16 cellular contexts compared by ENCODE assay signal in genomic region chr17:57363580-57363979, GRCh38.
"Had no signal": no experiment of that assay in that cellular context is flagged by ENCODE, and none has a peak within 500 bp of the region (broad histone marks: within the 10 kb centered on the region; RNA-seq: fewer than 3 reads in every experiment).

No MANE protein-coding gene starts in this region.

- DNase-seq: activated CD8-positive, alpha-beta memory T cell treated with anti-CD3 and anti-CD28 coated beads, Interleukin-2, amount 50 U/mL, for 48 hours; activated naive CD4-positive, alpha-beta T cell treated with Interleukin-2 at 50 U/mL for 16 hours; activated naive CD8-positive, alpha-beta T cell treated with anti-CD3 and anti-CD28 coated beads for 36 hours; activated T-cell treated with anti-CD3 and anti-CD28 coated beads, Interleukin-2, amount 50 U/mL, for 48 hours; cerebellar nuclear complex; cortex of kidney; kidney glomerular epithelial cell; left lung; naive thymus-derived CD4-positive, alpha-beta T cell; stimulated activated CD4-positive, alpha-beta T cell treated with anti-CD3 and anti-CD28 coated beads, Interleukin-4, amount 100 ng/mL, for 24 hours; stimulated activated naive CD4-positive, alpha-beta T cell treated with Interleukin-2 at 50 U/mL for 16 hours; T-cell had no signal

- H3K4me3 ChIP-seq: left lung, thoracic aorta had no signal

- H3K9me3 Mint-ChIP-seq: activated naive CD8-positive, alpha-beta T cell treated with anti-CD3 and anti-CD28 coated beads for 36 hours; naive thymus-derived CD4-positive, alpha-beta T cell; T-cell; T-helper 2 cell treated with Interferon-gamma antibody and Interleukin-4, amounts not matched to agents 5 μg/mL and 100 μg/mL, for 36 hours; type B pancreatic cell had no signal

- H3K27me3 Mint-ChIP-seq: activated naive CD8-positive, alpha-beta T cell treated with anti-CD3 and anti-CD28 coated beads for 36 hours; naive thymus-derived CD4-positive, alpha-beta T cell; progenitor cell of endocrine pancreas; T-cell; type B pancreatic cell had no signal

- H3K4me3 Mint-ChIP-seq: activated naive CD8-positive, alpha-beta T cell treated with anti-CD3 and anti-CD28 coated beads for 36 hours; T-cell; T-helper 2 cell treated with Interferon-gamma antibody and Interleukin-4, amounts not matched to agents 5 μg/mL and 100 μg/mL, for 36 hours; type B pancreatic cell had no signal

- H3K27ac Mint-ChIP-seq: activated naive CD8-positive, alpha-beta T cell treated with anti-CD3 and anti-CD28 coated beads for 36 hours; progenitor cell of endocrine pancreas; T-cell; T-helper 2 cell treated with Interferon-gamma antibody and Interleukin-4, amounts not matched to agents 5 μg/mL and 100 μg/mL, for 36 hours; type B pancreatic cell had no signal

- H3K36me3 ChIP-seq: left lung, thoracic aorta had no signal

- H3K9me3 ChIP-seq: left lung, thoracic aorta had no signal

- H3K27ac ChIP-seq: left lung, thoracic aorta had no signal

- ATAC-seq: left lung; naive thymus-derived CD4-positive, alpha-beta T cell; T-cell had no signal

- H3K4me1 ChIP-seq: left lung had no signal

- H3K27me3 ChIP-seq: left lung had no signal
